31 cellular contexts compared by ENCODE assay signal in the genomic region with DNA sequence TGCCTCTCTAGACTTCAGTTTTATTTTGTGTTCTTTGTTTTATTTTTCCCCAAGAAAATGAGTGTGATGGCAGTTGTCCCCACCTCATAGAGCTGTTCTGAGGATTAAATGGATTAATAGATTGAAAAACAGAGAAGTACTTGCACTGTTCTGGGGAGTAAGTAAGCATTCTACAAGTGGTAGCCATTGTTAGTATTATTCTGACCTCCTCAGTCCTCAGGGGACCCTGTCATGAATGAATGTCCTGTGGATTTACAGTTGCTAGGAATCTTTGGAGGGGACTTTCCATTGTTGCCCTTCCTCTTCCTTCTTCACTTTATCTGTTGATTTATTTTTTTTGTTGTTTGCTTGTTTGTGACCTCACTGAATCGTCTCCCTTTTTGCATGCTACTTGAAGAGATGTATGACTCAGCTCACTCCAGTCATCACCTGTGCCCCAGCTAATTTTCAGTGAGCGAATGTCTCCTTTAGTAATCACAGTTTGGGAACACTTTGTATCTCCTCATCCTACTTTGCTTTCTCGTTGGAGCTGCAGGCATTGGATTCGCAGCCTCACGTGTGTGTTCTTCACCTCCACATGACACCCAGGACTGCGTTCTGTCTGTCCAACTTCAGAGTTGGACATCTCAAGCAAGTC. TPM values are rescaled to one million over a fixed set of nuclear protein-coding genes. Genes with fewer than 3 reads are reported as not detected.
DNase-seq lines count a peak whose midpoint lies in the region; ATAC-seq, FAIRE-seq and TF ChIP-seq lines count a peak whose summit lies in the region.
"Had no signal": no experiment of that assay in that cellular context is flagged by ENCODE, and none has a peak within 500 bp of the region (broad histone marks: within the 10 kb centered on the region; RNA-seq: fewer than 3 reads in every experiment).

No MANE protein-coding gene starts in this region.

- H3K9me3 Mint-ChIP-seq in GM23338: no peaks in the 10 kb centered on the region
- H3K9me3 Mint-ChIP-seq: activated naive CD8-positive, alpha-beta T cell treated with anti-CD3 and anti-CD28 coated beads for 36 hours; memory B cell had no signal

- H3K27ac ChIP-seq in GM23338 (ENCODE audit: low read depth): no peak overlapping the region
- no peak overlapping the region for H3K27ac ChIP-seq in H1 (ENCODE audit: low read depth, low read length)
- H3K27ac ChIP-seq in osteoblast (ENCODE audit: low read depth, low read length): no peak overlapping the region
- H3K27ac ChIP-seq: BLaER1 treated with 17β-estradiol and CSF1 and Interleukin-3, amounts not matched to agents 10 nM and 100 nM; breast epithelium; SJSA1; transverse colon; VCaP had no signal

- TF ChIP-seq EP300 in H1 (IDR thresholded peaks at IDR 0.05; ENCODE audit: borderline replicate concordance in 1 of 2, low read depth in 2 of 2, low read length in 2 of 2): no peak

- peak overlapping the region; percentile 65; the same call in 1 of the 2 replicates for H2AK5ac ChIP-seq in H1 (ENCODE audit: low read depth, low read length)

- H3K9me3 ChIP-seq in H1 (ENCODE audit: insufficient read depth in 2 of 2, low read depth in 1 of 2, low read length in 1 of 2): no peaks in the 10 kb centered on the region
- no peaks in the 10 kb centered on the region for H3K9me3 ChIP-seq in osteoblast (ENCODE audit: low read depth, low read length)
- H3K9me3 ChIP-seq: BLaER1 treated with 17β-estradiol and CSF1 and Interleukin-3, amounts not matched to agents 10 nM and 100 nM; breast epithelium; SJSA1; transverse colon had no signal

- H3K79me1 ChIP-seq in H1 (ENCODE audit: low read depth, low read length): no peaks in the 10 kb centered on the region

- H3K27ac Mint-ChIP-seq in GM23338: no peak overlapping the region; the same call in 1 of the 2 replicates
- H3K27ac Mint-ChIP-seq: activated naive CD8-positive, alpha-beta T cell treated with anti-CD3 and anti-CD28 coated beads for 36 hours; memory B cell; progenitor cell of endocrine pancreas had no signal

- H4K91ac ChIP-seq in H1 (replicated peaks; ENCODE audit: insufficient read length, low read length): peak overlapping the region; percentile 37

- no peak for TF ChIP-seq POLR2A in H1 (IDR thresholded peaks at IDR 0.05; ENCODE audit: control extremely low read depth in 1 of 2, low read depth in 2 of 2, low read length in 2 of 2)

- TF ChIP-seq CTCF in GM23338 (conservative IDR thresholded peaks at IDR 0.05; ENCODE audit: low read depth in 2 of 2) (no peak), H1 (IDR thresholded peaks at IDR 0.05; ENCODE audit: control extremely low read depth in 1 of 3, insufficient read depth in 1 of 3, low read depth in 1 of 3, low read length in 3 of 3) (no peak), osteoblast (IDR thresholded peaks at IDR 0.05; ENCODE audit: extremely low read depth, low read depth, low read length) (no peak), GM20000 (IDR thresholded peaks at IDR 0.05; ENCODE audit: extremely low read depth, missing control alignments) (no peak)

- no peak overlapping the region for H3K56ac ChIP-seq in H1 (replicated peaks; ENCODE audit: insufficient read length, low read depth, low read length)

- POLR2A ChIA-PET in H1 (lab: Charles Lee; ENCODE audit: partially characterized antibody): no interaction called here

- H2AFZ ChIP-seq in GM23338 (no peak overlapping the region), H1 (ENCODE audit: low read length) (no peak overlapping the region), osteoblast (ENCODE audit: low read length) (no peak overlapping the region)

- H3K23me2 ChIP-seq in H1 (ENCODE audit: low read depth, low read length): peaks cover 2% of the 10 kb centered on the region; the same call in 1 of the 2 replicates

- ATAC-seq in GM23338: peak; percentile 66
- ATAC-seq: K562, left lobe of liver, sciatic nerve had no signal

- H3K4me3 ChIP-seq in GM23338 (no peak overlapping the region), H1 (ENCODE audit: extremely low read depth in 1 of 4, insufficient read depth in 2 of 4, low read depth in 3 of 4, low read length in 4 of 4) (no peak overlapping the region), osteoblast (ENCODE audit: insufficient read depth, low read length) (no peak overlapping the region)
- H3K4me3 ChIP-seq: BLaER1 treated with 17β-estradiol and CSF1 and Interleukin-3, amounts not matched to agents 10 nM and 100 nM; breast epithelium; K562; SJSA1; transverse colon had no signal

- no peak overlapping the region for H4K8ac ChIP-seq in H1 (ENCODE audit: extremely low read depth, insufficient read depth, low read length)

- CTCF ChIA-PET in H1 (lab: Charles Lee; ENCODE audit: partially characterized antibody): interaction anchor here (0.8 to 1.1 kb wide), 4 partner anchors 15 to 532 kb away, joined by 3 to 5 read pairs (median 4); no protein-coding TSS in a partner anchor

- H3K4me1 ChIP-seq in GM23338 (ENCODE audit: insufficient read depth) (no peaks in the 10 kb centered on the region), H1 (replicated peaks in 1 of 4; ENCODE audit: control insufficient read depth in 3 of 4, insufficient read depth in 4 of 4, low read length in 3 of 4) (peaks cover 0 to 3% (median 0%) of the 10 kb centered on the region in 4 experiments; a peak in 4 of 7 replicates), osteoblast (ENCODE audit: insufficient read depth, low read length) (peaks cover 16% of the 10 kb centered on the region)
- H3K4me1 ChIP-seq: breast epithelium, transverse colon had no signal

- DNase-seq in GM23338 (ENCODE audit: low spot score) (no peak), M059J (ENCODE audit: low read depth) (peak; percentile 66), H1 (ENCODE audit: low read depth in 1 of 2, low spot score in 2 of 2) (no peak), renal cortical epithelial cell (ENCODE audit: low read depth) (peak; percentile 52), osteoblast (ENCODE audit: insufficient read length, low spot score, missing footprints) (no peak), GM20000 (ENCODE audit: low spot score) (no peak)
- DNase-seq in activated CD4-positive, alpha-beta T cell treated with anti-CD3 and anti-CD28 coated beads, Interleukin-2, amount 50 U/mL, for 1 hour: no peak
- DNase-seq: activated CD4-positive, alpha-beta T cell treated with anti-CD3 and anti-CD28 coated beads for 48 hours; activated effector memory CD4-positive, alpha-beta T cell treated with Interleukin-2 at 50 U/mL for 16 hours; activated naive CD8-positive, alpha-beta T cell treated with anti-CD3 and anti-CD28 coated beads for 36 hours; activated T-cell treated with anti-CD3 and anti-CD28 coated beads, Interleukin-2, amount 50 U/mL, for 1 hour; anterior cingulate cortex; DMS79; GF-D8; NCI-H1105; NCI-H187; NCI-H524 treated with DMSO at 0.1 percent for 48 hours; NK-92 treated with Interleukin-12 subunit alpha and Interleukin-12 subunit beta, amount 100 ng/mL, for 24 hours; stimulated activated CD4-positive, alpha-beta T cell treated with anti-CD3 and anti-CD28 coated beads, Interleukin-4, amount 100 ng/mL, for 1 hour; T-helper 9 cell; transverse colon had no signal

- no peak overlapping the region for H2BK120ac ChIP-seq in H1 (replicated peaks; ENCODE audit: low read depth, low read length)

- H3K23ac ChIP-seq in H1 (ENCODE audit: insufficient read length): no peak overlapping the region

- no peak overlapping the region for H3K18ac ChIP-seq in H1 (ENCODE audit: extremely low read depth, low read length)

- peaks cover 3% of the 10 kb centered on the region for H3K27me3 Mint-ChIP-seq in GM23338 (ENCODE audit: insufficient read depth, low read depth, poor library complexity)
- H3K27me3 Mint-ChIP-seq: activated naive CD8-positive, alpha-beta T cell treated with anti-CD3 and anti-CD28 coated beads for 36 hours; memory B cell had no signal

- no peaks in the 10 kb centered on the region for H3K36me3 ChIP-seq in GM23338 (ENCODE audit: insufficient read depth)
- no peaks in the 10 kb centered on the region for H3K36me3 ChIP-seq in H1 (ENCODE audit: control insufficient read depth in 2 of 4, insufficient read depth in 4 of 4, low read length in 3 of 4)
- no peaks in the 10 kb centered on the region for H3K36me3 ChIP-seq in osteoblast (ENCODE audit: insufficient read depth, low read length)
- H3K36me3 ChIP-seq: BLaER1 treated with 17β-estradiol and CSF1 and Interleukin-3, amounts not matched to agents 10 nM and 100 nM; breast epithelium; SJSA1; transverse colon had no signal

- H3K27me3 ChIP-seq in GM23338 (ENCODE audit: insufficient read depth): no peaks in the 10 kb centered on the region
- H3K27me3 ChIP-seq in H1 (replicated peaks in 1 of 4; ENCODE audit: control insufficient read depth in 3 of 4, extremely low read depth in 1 of 4, insufficient read depth in 3 of 4, low read length in 3 of 4): no peaks in the 10 kb centered on the region
- H3K27me3 ChIP-seq in osteoblast (ENCODE audit: insufficient read depth, low read length): no peaks in the 10 kb centered on the region
- H3K27me3 ChIP-seq: BLaER1 treated with 17β-estradiol and CSF1 and Interleukin-3, amounts not matched to agents 10 nM and 100 nM; breast epithelium; SJSA1; transverse colon had no signal

- H2BK15ac ChIP-seq in H1 (ENCODE audit: low read length): peak overlapping the region; percentile 85; the same call in 1 of the 2 replicates

- 82% methylated on average over 6 of the region's 6 CpGs; no CpG with 5 or more reads in 1 of the 2 experiments for WGBS in H1 (ENCODE audit: extremely low coverage in 1 of 2, insufficient coverage in 1 of 2, insufficient read length in 1 of 2, insufficient replicate concordance in 2 of 2, low coverage in 1 of 2, low lambda C conversion rate in 2 of 2, missing lambda C conversion rate in 1 of 2), 2 experiments

- no peaks in the 10 kb centered on the region; the same call in 2 of the 3 replicates for H3K36me3 Mint-ChIP-seq in GM23338 (ENCODE audit: low read depth)
- H3K36me3 Mint-ChIP-seq: activated naive CD8-positive, alpha-beta T cell treated with anti-CD3 and anti-CD28 coated beads for 36 hours; memory B cell had no signal

- TF ChIP-seq RAD21 in H1 (IDR thresholded peaks at IDR 0.05 in 1 of 2, conservative IDR thresholded peaks at IDR 0.05 in 1 of 2; ENCODE audit: low read depth in 2 of 2, low read length in 2 of 2): no peak

- H3K79me2 ChIP-seq in GM23338 (replicated peaks; ENCODE audit: insufficient read depth): no peaks in the 10 kb centered on the region
- H3K79me2 ChIP-seq in H1 (ENCODE audit: control insufficient read depth in 1 of 2, insufficient read depth in 2 of 2, low read length in 2 of 2): no peaks in the 10 kb centered on the region
- H3K79me2 ChIP-seq in osteoblast (ENCODE audit: insufficient read depth, low read length): no peaks in the 10 kb centered on the region

- H3K4ac ChIP-seq in H1 (replicated peaks; ENCODE audit: insufficient read length, low read depth, low read length): peak overlapping the region; percentile 40

- H3K9ac ChIP-seq in H1 (replicated peaks in 1 of 4; ENCODE audit: extremely low read depth in 1 of 4, low read depth in 3 of 4, low read length in 3 of 4): no peak overlapping the region; a peak in 1 of 7 replicates
- H3K9ac ChIP-seq: BLaER1 treated with 17β-estradiol and CSF1 and Interleukin-3, amounts not matched to agents 10 nM and 100 nM had no signal

- no peak overlapping the region for H2BK12ac ChIP-seq in H1 (ENCODE audit: low read depth, low read length)

- H4K20me1 ChIP-seq in GM23338 (replicated peaks; ENCODE audit: insufficient read depth) (no peaks in the 10 kb centered on the region), H1 (replicated peaks in 1 of 2; ENCODE audit: control insufficient read depth in 1 of 2, insufficient read depth in 2 of 2, low read length in 2 of 2) (peaks cover 0 to 3% of the 10 kb centered on the region in 2 experiments), osteoblast (ENCODE audit: insufficient read depth, low read length) (no peaks in the 10 kb centered on the region)
- H4K20me1 ChIP-seq: BLaER1 treated with 17β-estradiol and CSF1 and Interleukin-3, amounts not matched to agents 10 nM and 100 nM had no signal

- H2BK20ac ChIP-seq in H1 (ENCODE audit: low read length): 0 out of 2 replicates have a peak overlapping the region, but pooled peaks have one; percentile 52

- H2BK5ac ChIP-seq in H1 (ENCODE audit: low read depth, low read length): 0 out of 2 replicates have a peak overlapping the region, but pooled peaks have one; percentile 19

- peaks cover 21% of the 10 kb centered on the region for H3K4me1 Mint-ChIP-seq in GM23338
- H3K4me1 Mint-ChIP-seq: activated naive CD8-positive, alpha-beta T cell treated with anti-CD3 and anti-CD28 coated beads for 36 hours; memory B cell had no signal

- H3K9me2 ChIP-seq in GM23338 (ENCODE audit: insufficient read depth): no peaks in the 10 kb centered on the region

- H3F3A ChIP-seq in GM23338 (replicated peaks; ENCODE audit: low read depth): no peaks in the 10 kb centered on the region

- FAIRE-seq in H1 (lab: Jason Lieb, UNC): no peak
- FAIRE-seq: colon, K562 had no signal

- no peak overlapping the region for H3K14ac ChIP-seq in H1 (ENCODE audit: insufficient read length)

- H3K4me2 ChIP-seq in GM23338 (no peak overlapping the region), H1 (ENCODE audit: insufficient read depth in 1 of 2, low read depth in 2 of 2, low read length in 2 of 2) (no peak overlapping the region), osteoblast (ENCODE audit: insufficient read depth, low read length) (no peak overlapping the region)
- H3K4me2 ChIP-seq: BLaER1 treated with 17β-estradiol and CSF1 and Interleukin-3, amounts not matched to agents 10 nM and 100 nM had no signal

- no peak overlapping the region for H3K4me3 Mint-ChIP-seq in GM23338
- H3K4me3 Mint-ChIP-seq: activated naive CD8-positive, alpha-beta T cell treated with anti-CD3 and anti-CD28 coated beads for 36 hours; memory B cell had no signal

- H4K5ac ChIP-seq in H1 (ENCODE audit: insufficient read length, low read depth, low read length): no peak overlapping the region

RNA-seq across cellular contexts. Expression of a gene that starts 54.7 kb away (rescaled TPM):
- total RNA-seq in GM23338 (2014; rRNA removed; shearing (Covaris generic)): not detected in 2 replicates
- polyA plus RNA-seq in GM23338 (2016; fragmentation: Nextera tagmentation; extraction: Ambion mirVana): 0.47 TPM in 1 of 2 replicates, not detected in the other
- not detected in 2 replicates for total RNA-seq in M059J (2014; rRNA removed; shearing (Covaris generic))
- not detected in 2 replicates for total RNA-seq in H1 (2021; fragmentation: NEBNext Ultra II Directional; extraction: Animal tissue kit (Norgen Biotek cat#: 25700))
- not detected in 2 replicates for polyA plus RNA-seq in H1 (2011; rRNA removed)
- 0.05 TPM for polyA plus RNA-seq in H1 (2011; cell fraction: cytosol; rRNA removed)
- polyA plus RNA-seq in H1 (2011; cell fraction: nucleus; rRNA removed): not detected
- polyA plus RNA-seq in H1 (2012, experiment 1 of 2): not detected in 4 replicates
- not detected for polyA plus RNA-seq in H1 (2012, experiment 2 of 2)
- not detected for polyA plus RNA-seq in H1 (2013, experiment 1 of 2)
- not detected for polyA plus RNA-seq in H1 (2013, experiment 2 of 2)
- polyA minus RNA-seq in H1 (2011; rRNA and poly(A)+ RNA removed): not detected in 2 replicates
- not detected for polyA minus RNA-seq in H1 (2011; cell fraction: cytosol; rRNA and poly(A)+ RNA removed)
- not detected for polyA minus RNA-seq in H1 (2011; cell fraction: nucleus; rRNA and poly(A)+ RNA removed)
- total RNA-seq in renal cortical epithelial cell: not detected in 2 replicates
- not detected in 2 replicates for total RNA-seq in osteoblast
- total RNA-seq: activated naive CD8-positive, alpha-beta T cell treated with anti-CD3 and anti-CD28 coated beads for 36 hours; breast epithelium; K562; left lobe of liver; progenitor cell of endocrine pancreas; sciatic nerve; SJSA1; transverse colon had no signal
- polyA plus RNA-seq: K562 had no signal

Comparison
In these comparisons a context has a peak if more than half of its experiments do, and no peak if none do; other contexts are left out.
1. DNase-seq: peak in M059J (single experiment) and renal cortical epithelial cell (single experiment); none in GM23338 (single experiment), H1 (0 of 2), activated CD4-positive, alpha-beta T cell treated with anti-CD3 and anti-CD28 coated beads, Interleukin-2, amount 50 U/mL, for 1 hour (single experiment), osteoblast (single experiment) and GM20000 (single experiment).